In the genomic region with DNA sequence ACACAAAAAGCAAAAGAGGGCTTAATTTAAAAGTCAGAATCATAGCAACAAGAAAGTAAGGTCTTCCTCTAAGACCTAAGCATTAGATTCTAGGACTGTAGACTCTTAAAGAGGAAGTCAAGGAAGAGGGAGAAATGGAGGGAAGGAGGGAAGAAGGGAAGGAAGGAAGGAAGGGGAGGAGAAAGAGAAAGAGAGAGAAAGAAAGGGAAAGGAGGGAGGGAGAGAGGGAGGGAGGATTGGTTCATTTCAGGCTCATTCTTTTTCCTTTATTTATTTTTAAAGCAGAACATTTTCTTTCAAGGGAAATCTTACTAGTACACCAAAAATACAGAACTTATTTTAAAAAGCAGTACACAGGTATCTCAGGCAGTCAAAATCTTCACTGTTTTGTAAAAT, we compare ENCODE assay signal across 14 cellular contexts.
A peak's percentile ranks its signal among the peaks of the same experiment; 100 is the strongest.
DNase-seq lines count a peak whose midpoint lies in the region; ATAC-seq and TF ChIP-seq lines count a peak whose summit lies in the region.
"Had no signal": no experiment of that assay in that cellular context is flagged by ENCODE, and none has a peak within 500 bp of the region (broad histone marks: within the 10 kb centered on the region; RNA-seq: fewer than 3 reads in every experiment).

No MANE protein-coding gene starts in this region.

- H3K27me3 Mint-ChIP-seq in progenitor cell of endocrine pancreas: no peaks in the 10 kb centered on the region

- no peak overlapping the region for H3K27ac ChIP-seq in BLaER1 treated with 17β-estradiol and CSF1 and Interleukin-3, amounts not matched to agents 10 nM and 100 nM
- peak overlapping the region; percentile 83 for H3K27ac ChIP-seq in RWPE1
- H3K27ac ChIP-seq in esophagus muscularis mucosa (replicated peaks in 1 of 4): peak overlapping the region; percentile 64 to 85 (median 80)

- TF ChIP-seq EP300 in esophagus muscularis mucosa (IDR thresholded peaks at IDR 0.05): no peak

- peaks cover 15% of the 10 kb centered on the region for H3K36me3 Mint-ChIP-seq in progenitor cell of endocrine pancreas (ENCODE audit: insufficient read depth)

- no peaks in the 10 kb centered on the region for H3K9me3 ChIP-seq in BLaER1 treated with 17β-estradiol and CSF1 and Interleukin-3, amounts not matched to agents 10 nM and 100 nM (replicated peaks in 1 of 11)
- H3K9me3 ChIP-seq in esophagus muscularis mucosa: no peaks in the 10 kb centered on the region
- H3K9me3 ChIP-seq: mucosa of descending colon had no signal

- no peaks in the 10 kb centered on the region for H3K27me3 ChIP-seq in BLaER1 treated with 17β-estradiol and CSF1 and Interleukin-3, amounts not matched to agents 10 nM and 100 nM
- H3K27me3 ChIP-seq in esophagus muscularis mucosa: no peaks in the 10 kb centered on the region

- CTCF ChIA-PET in RWPE1 (lab: Yijun Ruan, JAX): interaction anchor here (0.7 to 0.8 kb wide), 3 partner anchors 74 to 396 kb away, joined by 3 read pairs; no protein-coding TSS in a partner anchor

- no peak overlapping the region for H3K4me3 ChIP-seq in BLaER1 treated with 17β-estradiol and CSF1 and Interleukin-3, amounts not matched to agents 10 nM and 100 nM
- H3K4me3 ChIP-seq in esophagus muscularis mucosa: no peak overlapping the region
- no peak overlapping the region for H3K4me3 ChIP-seq in lower leg skin (ENCODE audit: low read depth, poor library complexity, severe bottlenecking)
- H3K4me3 ChIP-seq: mucosa of descending colon had no signal

- H4K20me1 ChIP-seq in BLaER1 treated with 17β-estradiol and CSF1 and Interleukin-3, amounts not matched to agents 10 nM and 100 nM: peaks cover 0 to 21% (median 0%) of the 10 kb centered on the region in 11 experiments; a peak in 10 of 22 replicates

- in situ Hi-C loops in ACHN (cut with HindIII; ENCODE audit: low pct_ligation_motif_present, low pct_unique_long_range_greater_than_20kb, low sequenced_read_pairs): no loop called here

- no peak for DNase-seq in RWPE1 (ENCODE audit: low spot score)
- DNase-seq in esophagus muscularis mucosa (ENCODE audit: extremely low spot score): no peak
- no peak for DNase-seq in progenitor cell of endocrine pancreas (ENCODE audit: low spot score, unreplicated experiment)
- no peak for DNase-seq in ACHN
- no peak for DNase-seq in AG08395 (ENCODE audit: low spot score)
- DNase-seq in lower leg skin (ENCODE audit: low spot score in 2 of 2): no peak
- DNase-seq: activated naive CD4-positive, alpha-beta T cell treated with anti-CD3 and anti-CD28 coated beads for 36 hours; effector memory CD4-positive, alpha-beta T cell; NCI-H146; NCI-H446 treated with DMSO at 0.1 percent for 48 hours; stimulated activated naive CD4-positive, alpha-beta T cell had no signal

- TF ChIP-seq CTCF in RWPE1 (conservative IDR thresholded peaks at IDR 0.05; ENCODE audit: low read depth): no peak
- no peak for TF ChIP-seq CTCF in esophagus muscularis mucosa (IDR thresholded peaks at IDR 0.05)
- no peak for TF ChIP-seq CTCF in progenitor cell of endocrine pancreas (IDR thresholded peaks at IDR 0.05; ENCODE audit: unreplicated experiment)
- no peak for TF ChIP-seq CTCF in lower leg skin (IDR thresholded peaks at IDR 0.05)

- TF ChIP-seq POLR2A in esophagus muscularis mucosa (IDR thresholded peaks at IDR 0.05; ENCODE audit: low read depth) (no peak), lower leg skin (IDR thresholded peaks at IDR 0.05) (no peak)

- no peak for ATAC-seq in HG03439 (IDR thresholded peaks at IDR 0.05; ENCODE audit: unreplicated experiment)

- intact Hi-C loops in esophagus muscularis mucosa (cut with DNase I): loop anchor here (5.0 kb wide), 1 partner anchor 52 kb away; no protein-coding TSS in a partner anchor
- intact Hi-C loops in lower leg skin (cut with DNase I; ENCODE audit: low total_unique reads): loop anchor here (10.0 kb wide), 1 partner anchor 119 kb away; no protein-coding TSS in a partner anchor

- peaks cover 4 to 44% (median 34%) of the 10 kb centered on the region in 11 experiments; a peak in 19 of 22 replicates for H3K36me3 ChIP-seq in BLaER1 treated with 17β-estradiol and CSF1 and Interleukin-3, amounts not matched to agents 10 nM and 100 nM
- peaks cover 26 to 44% (median 38%) of the 10 kb centered on the region in 4 donors for H3K36me3 ChIP-seq in esophagus muscularis mucosa

- peaks cover 11 to 34% (median 22%) of the 10 kb centered on the region in 10 experiments for H3K4me1 ChIP-seq in BLaER1 treated with 17β-estradiol and CSF1 and Interleukin-3, amounts not matched to agents 10 nM and 100 nM
- H3K4me1 ChIP-seq in esophagus muscularis mucosa: peaks cover 11 to 61% (median 54%) of the 10 kb centered on the region in 4 donors

- H3K9me3 Mint-ChIP-seq in progenitor cell of endocrine pancreas (ENCODE audit: low read depth): no peaks in the 10 kb centered on the region
- H3K9me3 Mint-ChIP-seq: activated naive CD4-positive, alpha-beta T cell treated with anti-CD3 and anti-CD28 coated beads for 36 hours had no signal

- no peak overlapping the region for H3K4me3 Mint-ChIP-seq in progenitor cell of endocrine pancreas (ENCODE audit: low read depth)
- H3K4me3 Mint-ChIP-seq: activated naive CD4-positive, alpha-beta T cell treated with anti-CD3 and anti-CD28 coated beads for 36 hours had no signal

- peak overlapping the region; percentile 88 for H3K27ac Mint-ChIP-seq in progenitor cell of endocrine pancreas
- H3K27ac Mint-ChIP-seq: activated naive CD4-positive, alpha-beta T cell treated with anti-CD3 and anti-CD28 coated beads for 36 hours had no signal

- H3K9ac ChIP-seq in BLaER1 treated with 17β-estradiol and CSF1 and Interleukin-3, amounts not matched to agents 10 nM and 100 nM: no peak overlapping the region

- POLR2A ChIA-PET in RWPE1 (lab: Yijun Ruan, JAX; ENCODE audit: low non-redundant PET): no interaction called here

- peaks cover 46% of the 10 kb centered on the region for H3K4me1 Mint-ChIP-seq in progenitor cell of endocrine pancreas (ENCODE audit: low read depth)

- H3K4me2 ChIP-seq in BLaER1 treated with 17β-estradiol and CSF1 and Interleukin-3, amounts not matched to agents 10 nM and 100 nM: peak overlapping the region in 10 of 11 experiments; percentile 14 to 68 (median 41); a peak in 20 of 22 replicates

Comparison
In these comparisons a context has a peak if more than half of its experiments do, and no peak if none do; other contexts are left out.
1. H3K27ac ChIP-seq: peak in RWPE1 (single experiment) and esophagus muscularis mucosa (4 of 4); none in BLaER1 treated with 17β-estradiol and CSF1 and Interleukin-3, amounts not matched to agents 10 nM and 100 nM (0 of 11).